In the genomic region with DNA sequence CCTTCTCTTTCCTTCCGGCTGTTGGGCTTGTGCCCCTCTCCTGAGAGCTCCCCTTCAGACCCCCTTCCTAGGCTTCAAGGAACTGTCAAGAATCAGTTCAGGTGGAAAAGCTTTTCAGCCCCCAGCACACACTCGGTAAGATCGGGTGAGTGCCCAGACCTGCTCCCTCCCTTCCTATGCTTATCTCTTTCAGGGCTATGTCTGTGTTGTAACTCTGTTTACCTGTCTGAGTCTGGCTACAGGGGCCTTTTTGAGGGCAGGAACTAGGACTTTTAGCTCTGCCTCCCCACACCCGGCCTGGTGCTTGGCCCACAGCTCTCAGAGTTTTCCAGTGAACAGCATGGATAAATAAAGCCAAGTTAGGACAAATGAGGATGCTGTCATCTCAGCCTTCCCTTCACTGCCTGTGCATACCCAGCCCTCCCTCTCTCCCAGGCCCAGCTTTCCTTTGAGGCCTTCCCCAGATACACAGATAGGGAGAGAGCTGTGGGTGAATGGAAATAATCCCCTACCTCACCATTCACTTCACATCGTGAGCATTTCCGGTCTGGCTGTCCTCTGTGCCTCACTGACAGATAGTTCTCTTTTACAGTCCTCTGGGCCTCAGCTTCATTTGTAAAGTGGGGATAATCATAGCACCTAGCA, we compare ENCODE assay signal across 1 cellular context.
TF ChIP-seq lines count a peak whose summit lies in the region.

No MANE protein-coding gene starts in this region.

TF ChIP-seq in H1, 55 proteins besides CTCF, POLR2A, EP300 and RAD21:
- TF ChIP-seq, protein P1, sequence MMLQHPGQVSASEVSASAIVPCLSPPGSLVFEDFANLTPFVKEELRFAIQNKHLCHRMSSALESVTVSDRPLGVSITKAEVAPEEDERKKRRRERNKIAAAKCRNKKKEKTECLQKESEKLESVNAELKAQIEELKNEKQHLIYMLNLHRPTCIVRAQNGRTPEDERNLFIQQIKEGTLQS (IDR thresholded peaks at IDR 0.05; ENCODE audit: insufficient read depth, low read depth, low read length) = no peak
- TF ChIP-seq TCF12 (IDR thresholded peaks at IDR 0.05; ENCODE audit: low read depth, low read length) = no peak
- no peak for TF ChIP-seq TAF1 (IDR thresholded peaks at IDR 0.05; ENCODE audit: low read depth, low read length)
- TF ChIP-seq SIX5 (IDR thresholded peaks at IDR 0.05; ENCODE audit: low read depth, low read length) = no peak
- no peak for TF ChIP-seq HDAC2 (IDR thresholded peaks at IDR 0.05; ENCODE audit: borderline replicate concordance in 1 of 2, low read depth in 2 of 2, low read length in 2 of 2)
- no peak for TF ChIP-seq POLR2AphosphoS5 (IDR thresholded peaks at IDR 0.05; ENCODE audit: low read depth, low read length)
- no peak for TF ChIP-seq PHF8 (conservative IDR thresholded peaks at IDR 0.05; ENCODE audit: low read depth, low read length)
- TF ChIP-seq CREB1 (IDR thresholded peaks at IDR 0.05) = no peak
- no peak for TF ChIP-seq SP4 (IDR thresholded peaks at IDR 0.05; ENCODE audit: low read length)
- TF ChIP-seq SP2 (IDR thresholded peaks at IDR 0.05; ENCODE audit: low read length) = no peak
- no peak for TF ChIP-seq EZH2 (IDR thresholded peaks at IDR 0.05; ENCODE audit: low read depth, low read length, severe bottlenecking)
- TF ChIP-seq KDM5A (IDR thresholded peaks at IDR 0.05; ENCODE audit: low read length) = no peak
- no peak for TF ChIP-seq MAFK (IDR thresholded peaks at IDR 0.05; ENCODE audit: low read depth, low read length)
- TF ChIP-seq CHD1 (IDR thresholded peaks at IDR 0.05; ENCODE audit: low read depth, low read length) = no peak
- TF ChIP-seq BRCA1 (IDR thresholded peaks at IDR 0.05; ENCODE audit: low read depth, low read length) = no peak
- TF ChIP-seq SRF (IDR thresholded peaks at IDR 0.05; ENCODE audit: low read depth, low read length) = no peak
